Comparison of ENCODE assay signal across 1 cellular context in the genomic region with DNA sequence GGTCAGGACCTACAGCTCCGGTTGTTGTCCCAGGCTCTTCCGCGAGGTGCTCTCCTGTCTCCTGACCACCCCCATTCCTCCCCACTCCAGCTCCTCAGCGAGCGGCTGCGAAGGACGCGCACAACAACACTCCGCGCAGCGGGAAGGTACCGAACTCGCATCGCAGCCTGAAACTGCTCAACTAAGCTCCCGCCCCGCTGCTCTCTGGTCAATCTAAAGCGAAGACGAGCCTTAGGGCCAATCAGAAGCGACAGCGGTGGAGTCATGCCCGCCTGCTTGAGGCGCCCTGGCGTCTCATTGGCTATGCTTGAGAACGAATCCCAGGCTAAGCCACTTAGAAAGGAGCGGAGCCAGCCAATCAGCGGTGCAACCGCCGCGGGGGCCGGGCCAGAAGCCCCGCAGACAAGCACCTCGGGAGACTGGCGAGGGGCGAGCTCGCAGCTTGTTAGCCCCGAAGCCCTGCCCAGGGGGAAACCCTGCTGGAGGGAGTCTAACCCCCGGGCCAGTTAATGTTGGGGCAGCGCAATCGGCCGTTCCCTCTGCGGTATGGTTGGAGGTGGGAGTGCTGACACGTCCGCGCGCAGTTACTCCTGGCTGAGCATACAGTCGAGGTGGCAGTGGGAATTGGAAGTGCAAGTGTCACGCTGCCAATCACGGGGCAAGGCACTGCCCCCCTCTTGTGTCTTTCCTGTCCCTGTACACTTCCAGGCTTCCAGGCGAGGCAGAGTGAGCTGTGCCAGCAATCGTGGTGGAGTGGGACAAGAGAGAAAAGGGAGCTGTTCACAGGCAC.
TF ChIP-seq lines count a peak whose summit lies in the region.

No MANE protein-coding gene starts in this region.

TF ChIP-seq in HepG2, 621 proteins besides CTCF, POLR2A, EP300 and RAD21 (continues in another document):
- TF ChIP-seq ZNF543 (CRISPR knock-in tag; IDR thresholded peaks at IDR 0.05) (peak; percentile 32; the same call in 1 of the 2 replicates), ZIK1 (CRISPR knock-in tag; IDR thresholded peaks at IDR 0.05; ENCODE audit: borderline replicate concordance, low read depth) (no peak), RFX3 (CRISPR knock-in tag; IDR thresholded peaks at IDR 0.05) (no peak), TFE3 (CRISPR knock-in tag; IDR thresholded peaks at IDR 0.05) (no peak), ZNF781 (CRISPR knock-in tag; IDR thresholded peaks at IDR 0.05; ENCODE audit: borderline replicate concordance, not compliant biosample characterization) (no peak), GABPB1 (CRISPR knock-in tag; IDR thresholded peaks at IDR 0.05) (peak; percentile 59), PPARG (CRISPR knock-in tag; conservative IDR thresholded peaks at IDR 0.05) (no peak), BHLHE40 (IDR thresholded peaks at IDR 0.05; ENCODE audit: low read length) (no peak), ZFP36 (IDR thresholded peaks at IDR 0.05; ENCODE audit: borderline replicate concordance, low read depth, low read length, partially characterized antibody) (no peak), MATR3 (CRISPR knock-in tag; IDR thresholded peaks at IDR 0.05) (no peak), ZNF335 (CRISPR knock-in tag; IDR thresholded peaks at IDR 0.05) (peak; percentile 21; the same call in 1 of the 2 replicates), YEATS2 (CRISPR knock-in tag; IDR thresholded peaks at IDR 0.05; ENCODE audit: borderline replicate concordance) (peak; percentile 13; the same call in 1 of the 2 replicates), JDP2 (CRISPR knock-in tag; IDR thresholded peaks at IDR 0.05; ENCODE audit: borderline replicate concordance) (no peak), SKI (IDR thresholded peaks at IDR 0.05; ENCODE audit: partially characterized antibody) (no peak), NCOA1 (CRISPR knock-in tag; IDR thresholded peaks at IDR 0.05) (no peak), ZNF225 (CRISPR knock-in tag; IDR thresholded peaks at IDR 0.05) (no peak), ZBTB8A (CRISPR knock-in tag; IDR thresholded peaks at IDR 0.05; ENCODE audit: borderline replicate concordance, low read depth) (no peak), FLYWCH1 (CRISPR knock-in tag; IDR thresholded peaks at IDR 0.05) (no peak), BORCS8-MEF2B (CRISPR knock-in tag; IDR thresholded peaks at IDR 0.05) (peak; percentile 66), HCFC1 (IDR thresholded peaks at IDR 0.05; ENCODE audit: low read depth, low read length) (no peak), ZNF773 (CRISPR knock-in tag; IDR thresholded peaks at IDR 0.05; ENCODE audit: borderline replicate concordance) (no peak), AHR (CRISPR knock-in tag; IDR thresholded peaks at IDR 0.05) (no peak), ZNF703 (CRISPR knock-in tag; IDR thresholded peaks at IDR 0.05; ENCODE audit: borderline replicate concordance) (no peak), SRY (CRISPR knock-in tag; IDR thresholded peaks at IDR 0.05) (peak; percentile 61; the same call in 1 of the 2 replicates), PHF5A (CRISPR knock-in tag; IDR thresholded peaks at IDR 0.05; ENCODE audit: low read depth, unreplicated experiment) (no peak), NFKBIZ (CRISPR knock-in tag; IDR thresholded peaks at IDR 0.05) (no peak), PITX1 (CRISPR knock-in tag; IDR thresholded peaks at IDR 0.05) (0 out of 2 replicates have a peak, but pooled peaks have one; percentile 12), SMARCC2 (IDR thresholded peaks at IDR 0.05) (no peak), ARID3A (IDR thresholded peaks at IDR 0.05; ENCODE audit: low read depth, low read length) (no peak), ZNF775 (CRISPR knock-in tag; IDR thresholded peaks at IDR 0.05; ENCODE audit: borderline replicate concordance) (no peak), ZNF354B (CRISPR knock-in tag; IDR thresholded peaks at IDR 0.05) (no peak), PTBP1 (IDR thresholded peaks at IDR 0.05; ENCODE audit: low read depth, low read length, poor library complexity, severe bottlenecking) (no peak), SMYD3 (CRISPR knock-in tag; IDR thresholded peaks at IDR 0.05) (0 out of 2 replicates have a peak, but pooled peaks have one; percentile 50), PHF8 (CRISPR knock-in tag; IDR thresholded peaks at IDR 0.05) (peak; percentile 77), HES4 (CRISPR knock-in tag; IDR thresholded peaks at IDR 0.05; ENCODE audit: borderline replicate concordance) (no peak), HOXD1 (CRISPR knock-in tag; IDR thresholded peaks at IDR 0.05) (0 out of 2 replicates have a peak, but pooled peaks have one; percentile 72), ZNF589 (CRISPR knock-in tag; conservative IDR thresholded peaks at IDR 0.05) (no peak), ZNF660 (CRISPR knock-in tag; IDR thresholded peaks at IDR 0.05; ENCODE audit: borderline replicate concordance, low read depth) (no peak), IKZF4 (CRISPR knock-in tag; IDR thresholded peaks at IDR 0.05; ENCODE audit: borderline replicate concordance, low read depth, not compliant biosample characterization) (peak; percentile 47), ZNF20 (CRISPR knock-in tag; IDR thresholded peaks at IDR 0.05) (no peak), ATRX (CRISPR knock-in tag; IDR thresholded peaks at IDR 0.05; ENCODE audit: borderline replicate concordance) (no peak), PAWR (CRISPR knock-in tag; IDR thresholded peaks at IDR 0.05; ENCODE audit: borderline replicate concordance) (no peak), REPIN1 (CRISPR knock-in tag; IDR thresholded peaks at IDR 0.05; ENCODE audit: borderline replicate concordance, low read depth) (no peak), ZNF678 (CRISPR knock-in tag; IDR thresholded peaks at IDR 0.05) (0 out of 2 replicates have a peak, but pooled peaks have one; percentile 28), NCOA2 (CRISPR knock-in tag; IDR thresholded peaks at IDR 0.05) (no peak), MNT (IDR thresholded peaks at IDR 0.05) (no peak), DRAP1 (CRISPR knock-in tag; IDR thresholded peaks at IDR 0.05) (no peak; the same call in none of the 2 replicates), PRPF4 (IDR thresholded peaks at IDR 0.05; ENCODE audit: low read depth, low read length, poor library complexity, severe bottlenecking) (no peak), ADNP (CRISPR knock-in tag; IDR thresholded peaks at IDR 0.05) (no peak)
- TF ChIP-seq, protein P1, sequence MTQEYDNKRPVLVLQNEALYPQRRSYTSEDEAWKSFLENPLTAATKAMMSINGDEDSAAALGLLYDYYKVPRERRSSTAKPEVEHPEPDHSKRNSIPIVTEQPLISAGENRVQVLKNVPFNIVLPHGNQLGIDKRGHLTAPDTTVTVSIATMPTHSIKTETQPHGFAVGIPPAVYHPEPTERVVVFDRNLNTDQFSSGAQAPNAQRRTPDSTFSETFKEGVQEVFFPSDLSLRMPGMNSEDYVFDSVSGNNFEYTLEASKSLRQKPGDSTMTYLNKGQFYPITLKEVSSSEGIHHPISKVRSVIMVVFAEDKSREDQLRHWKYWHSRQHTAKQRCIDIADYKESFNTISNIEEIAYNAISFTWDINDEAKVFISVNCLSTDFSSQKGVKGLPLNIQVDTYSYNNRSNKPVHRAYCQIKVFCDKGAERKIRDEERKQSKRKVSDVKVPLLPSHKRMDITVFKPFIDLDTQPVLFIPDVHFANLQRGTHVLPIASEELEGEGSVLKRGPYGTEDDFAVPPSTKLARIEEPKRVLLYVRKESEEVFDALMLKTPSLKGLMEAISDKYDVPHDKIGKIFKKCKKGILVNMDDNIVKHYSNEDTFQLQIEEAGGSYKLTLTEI (CRISPR knock-in tag; conservative IDR thresholded peaks at IDR 0.05): no peak
- TF ChIP-seq, protein P2, sequence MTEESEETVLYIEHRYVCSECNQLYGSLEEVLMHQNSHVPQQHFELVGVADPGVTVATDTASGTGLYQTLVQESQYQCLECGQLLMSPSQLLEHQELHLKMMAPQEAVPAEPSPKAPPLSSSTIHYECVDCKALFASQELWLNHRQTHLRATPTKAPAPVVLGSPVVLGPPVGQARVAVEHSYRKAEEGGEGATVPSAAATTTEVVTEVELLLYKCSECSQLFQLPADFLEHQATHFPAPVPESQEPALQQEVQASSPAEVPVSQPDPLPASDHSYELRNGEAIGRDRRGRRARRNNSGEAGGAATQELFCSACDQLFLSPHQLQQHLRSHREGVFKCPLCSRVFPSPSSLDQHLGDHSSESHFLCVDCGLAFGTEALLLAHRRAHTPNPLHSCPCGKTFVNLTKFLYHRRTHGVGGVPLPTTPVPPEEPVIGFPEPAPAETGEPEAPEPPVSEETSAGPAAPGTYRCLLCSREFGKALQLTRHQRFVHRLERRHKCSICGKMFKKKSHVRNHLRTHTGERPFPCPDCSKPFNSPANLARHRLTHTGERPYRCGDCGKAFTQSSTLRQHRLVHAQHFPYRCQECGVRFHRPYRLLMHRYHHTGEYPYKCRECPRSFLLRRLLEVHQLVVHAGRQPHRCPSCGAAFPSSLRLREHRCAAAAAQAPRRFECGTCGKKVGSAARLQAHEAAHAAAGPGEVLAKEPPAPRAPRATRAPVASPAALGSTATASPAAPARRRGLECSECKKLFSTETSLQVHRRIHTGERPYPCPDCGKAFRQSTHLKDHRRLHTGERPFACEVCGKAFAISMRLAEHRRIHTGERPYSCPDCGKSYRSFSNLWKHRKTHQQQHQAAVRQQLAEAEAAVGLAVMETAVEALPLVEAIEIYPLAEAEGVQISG (CRISPR knock-in tag; IDR thresholded peaks at IDR 0.05): peak; percentile 61; the same call in 1 of the 2 replicates
- TF ChIP-seq, protein P3, sequence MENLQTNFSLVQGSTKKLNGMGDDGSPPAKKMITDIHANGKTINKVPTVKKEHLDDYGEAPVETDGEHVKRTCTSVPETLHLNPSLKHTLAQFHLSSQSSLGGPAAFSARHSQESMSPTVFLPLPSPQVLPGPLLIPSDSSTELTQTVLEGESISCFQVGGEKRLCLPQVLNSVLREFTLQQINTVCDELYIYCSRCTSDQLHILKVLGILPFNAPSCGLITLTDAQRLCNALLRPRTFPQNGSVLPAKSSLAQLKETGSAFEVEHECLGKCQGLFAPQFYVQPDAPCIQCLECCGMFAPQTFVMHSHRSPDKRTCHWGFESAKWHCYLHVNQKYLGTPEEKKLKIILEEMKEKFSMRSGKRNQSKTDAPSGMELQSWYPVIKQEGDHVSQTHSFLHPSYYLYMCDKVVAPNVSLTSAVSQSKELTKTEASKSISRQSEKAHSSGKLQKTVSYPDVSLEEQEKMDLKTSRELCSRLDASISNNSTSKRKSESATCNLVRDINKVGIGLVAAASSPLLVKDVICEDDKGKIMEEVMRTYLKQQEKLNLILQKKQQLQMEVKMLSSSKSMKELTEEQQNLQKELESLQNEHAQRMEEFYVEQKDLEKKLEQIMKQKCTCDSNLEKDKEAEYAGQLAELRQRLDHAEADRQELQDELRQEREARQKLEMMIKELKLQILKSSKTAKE (CRISPR knock-in tag; IDR thresholded peaks at IDR 0.05; ENCODE audit: borderline replicate concordance): no peak
